In the genomic region with DNA sequence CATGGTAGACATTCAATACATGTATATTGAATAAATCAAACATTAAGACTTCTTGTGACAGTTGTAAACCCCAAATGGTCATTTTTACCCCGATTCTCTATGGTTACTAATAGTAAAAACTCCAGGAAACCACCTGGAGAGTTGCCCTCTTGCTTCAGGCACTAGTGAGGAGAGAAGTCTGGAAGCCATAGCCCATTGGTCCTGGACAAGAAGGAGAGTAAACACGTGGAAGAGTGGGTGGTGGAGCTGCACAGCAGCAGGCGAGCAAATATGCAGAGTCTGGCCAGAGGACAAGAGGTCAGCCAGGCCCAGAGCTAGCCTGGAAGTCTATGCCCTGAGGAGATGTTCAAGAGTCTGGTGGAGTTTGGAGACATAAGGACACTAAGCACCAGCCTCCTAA, we compare ENCODE assay signal across 16 cellular contexts. TPM values are rescaled to one million over a fixed set of nuclear protein-coding genes. Genes with fewer than 3 reads are reported as not detected.
DNase-seq lines count a peak whose midpoint lies in the region; ATAC-seq, FAIRE-seq and TF ChIP-seq lines count a peak whose summit lies in the region.
"Had no signal": no experiment of that assay in that cellular context is flagged by ENCODE, and none has a peak within 500 bp of the region (broad histone marks: within the 10 kb centered on the region; RNA-seq: fewer than 3 reads in every experiment).

No MANE protein-coding gene starts in this region.

- H3K27ac ChIP-seq in Panc1 (ENCODE audit: low read length) (peak overlapping the region; percentile 5; the same call in 1 of the 2 replicates), pancreas (no peak overlapping the region)

- CTCF ChIA-PET in Panc1 (lab: Charles Lee) = no interaction called here

- WGBS in pancreas, 2 donors = 11 to 12% methylated on average over 3 of the region's 3 CpGs

- DNase-seq in AG09319 (ENCODE audit: extremely low read depth, low read depth) (peak; percentile 76), Panc1 (ENCODE audit: low read depth, low spot score) (no peak), fibroblast of villous mesenchyme (ENCODE audit: low read depth) (peak; percentile 79), pancreas (peak in 3 of 6 donors; percentile 10 to 61 (median 15)), KG1 (lab: John Stamatoyannopoulos, UW) (no peak), RKO (ENCODE audit: low spot score) (no peak)
- no peak for DNase-seq in stimulated activated CD4-positive, alpha-beta T cell treated with anti-CD3 and anti-CD28 coated beads, Interleukin-2, amount 100 ng/mL, for 48 hours
- DNase-seq: activated CD4-positive, alpha-beta T cell treated with anti-CD3 and anti-CD28 coated beads, Interleukin-2, amount 50 U/mL, for 4 hours; activated naive CD4-positive, alpha-beta T cell treated with anti-CD3 and anti-CD28 coated beads for 36 hours; endodermal cell; GOT3; MV-4-11; nucleus accumbens; T-cell had no signal

- in situ Hi-C loops in Panc1 (cut with HindIII; ENCODE audit: low pct_unique_long_range_greater_than_20kb, low sequenced_read_pairs) = no loop called here

- H3K4me1 ChIP-seq in Panc1 (ENCODE audit: control insufficient read depth, insufficient read depth, low read length) (peaks cover 14% of the 10 kb centered on the region), pancreas (peaks cover 0 to 21% (median 18%) of the 10 kb centered on the region in 3 donors)

- H3K27me3 ChIP-seq in Panc1 (ENCODE audit: control insufficient read depth, insufficient read depth, low read length) = peaks cover 3% of the 10 kb centered on the region; the same call in 1 of the 2 replicates
- H3K27me3 ChIP-seq in pancreas = no peaks in the 10 kb centered on the region

- ATAC-seq in Panc1 (peak; percentile 50; the same call in 1 of the 2 replicates), pancreas (peak in 3 of 4 donors; percentile 40 to 89 (median 75)), HG03097 (IDR thresholded peaks at IDR 0.05; ENCODE audit: low FRiP score, unreplicated experiment) (no peak)
- ATAC-seq: T-cell had no signal

- no peak overlapping the region for H3K4me3 ChIP-seq in Panc1 (ENCODE audit: low read depth in 2 of 2, low read length in 2 of 2)
- no peak overlapping the region for H3K4me3 ChIP-seq in fibroblast of villous mesenchyme (ENCODE audit: low read depth, low read length)
- no peak overlapping the region for H3K4me3 ChIP-seq in pancreas

- no TSS peak for BruUV-seq in Panc1 (replicated peaks; lab: Mats Ljungman, UMichigan)

- no peak for FAIRE-seq in pancreas (lab: Jason Lieb, UNC)
- FAIRE-seq: urothelium cell line had no signal

- TF ChIP-seq CTCF in AG09319 (IDR thresholded peaks at IDR 0.05; ENCODE audit: low read depth, low read length) (no peak), Panc1 (IDR thresholded peaks at IDR 0.05) (no peak), fibroblast of villous mesenchyme (IDR thresholded peaks at IDR 0.05; ENCODE audit: insufficient read depth, low read depth, low read length) (no peak), pancreas (IDR thresholded peaks at IDR 0.05) (no peak)

- H3K9me3 ChIP-seq in Panc1 (ENCODE audit: control insufficient read depth, insufficient read depth, low read depth, low read length) (no peaks in the 10 kb centered on the region), pancreas (no peaks in the 10 kb centered on the region)

- POLR2A ChIA-PET in Panc1 (lab: Charles Lee) = no interaction called here

- H3K36me3 ChIP-seq in Panc1 (ENCODE audit: control insufficient read depth, insufficient read depth, low read length) (no peaks in the 10 kb centered on the region), pancreas (no peaks in the 10 kb centered on the region)

- intact Hi-C loops in Panc1 (cut with micrococcal nuclease; ENCODE audit: unreplicated experiment) = no loop called here
- intact Hi-C loops in pancreas (cut with DNase I) = no loop called here

RNA-seq across cellular contexts. Expression of gene DCHS1, which starts 17.7 kb away (rescaled TPM):
- total RNA-seq in Panc1 (2021; ENCODE audit: unreplicated experiment) = 2.2 TPM
- polyA plus RNA-seq in Panc1 (2012; ENCODE audit: insufficient read length) = 2.8 TPM
- 33.7 and 63.8 TPM in 2 replicates for total RNA-seq in fibroblast of villous mesenchyme
- total RNA-seq in pancreas = 1 to 10 TPM; 2.3 to 4.1 (median 3.3) TPM
- polyA plus RNA-seq in pancreas = 1 to 10 TPM; 4.0 to 4.8 TPM

RNA-seq across cellular contexts. Expression of gene TPP1, which starts 18.6 kb away (rescaled TPM):
- total RNA-seq in Panc1 (2021; ENCODE audit: unreplicated experiment) = 200 TPM
- 200 TPM for polyA plus RNA-seq in Panc1 (2012; ENCODE audit: insufficient read length)
- 98.4 and 110 TPM in 2 replicates for total RNA-seq in fibroblast of villous mesenchyme
- total RNA-seq in pancreas = 10 to 100 TPM; 19.6 to 88.6 (median 24.6) TPM
- polyA plus RNA-seq in pancreas = 10 to 100 TPM; 21.0 to 33.0 TPM

RNA-seq across cellular contexts. Expression of gene TAF10, which starts 25.9 kb away (rescaled TPM):
- total RNA-seq in Panc1 (2021; ENCODE audit: unreplicated experiment) (387 TPM), fibroblast of villous mesenchyme (28.0 and 28.9 TPM in 2 replicates), pancreas (10 to 100 TPM; 53.5 to 96.7 (median 75.6) TPM)
- 549 TPM for polyA plus RNA-seq in Panc1 (2012; ENCODE audit: insufficient read length)
- polyA plus RNA-seq in pancreas = 100 to 1,000 TPM; 116 TPM

RNA-seq across cellular contexts. Expression of gene ILK, which starts 34.3 kb away (rescaled TPM):
- 204 TPM for total RNA-seq in Panc1 (2021; ENCODE audit: unreplicated experiment)
- polyA plus RNA-seq in Panc1 (2012; ENCODE audit: insufficient read length) = 463 TPM
- 298 and 323 TPM in 2 replicates for total RNA-seq in fibroblast of villous mesenchyme
- total RNA-seq in pancreas = 10 to 100 TPM; 47.9 to 90.0 (median 67.4) TPM
- polyA plus RNA-seq in pancreas = 100 to 1,000 TPM in 1 of 2 donors, 10 to 100 TPM in 1; 98.5 to 137 TPM

RNA-seq across cellular contexts. Expression of gene RRP8, which starts 34.5 kb away (rescaled TPM):
- 23.1 TPM for total RNA-seq in Panc1 (2021; ENCODE audit: unreplicated experiment)
- polyA plus RNA-seq in Panc1 (2012; ENCODE audit: insufficient read length) = 15.3 TPM
- total RNA-seq in fibroblast of villous mesenchyme = 8.7 and 13.4 TPM in 2 replicates
- total RNA-seq in pancreas = 10 to 100 TPM in 2 of 6 donors, 1 to 10 TPM in 4; 6.3 to 15.0 (median 8.7) TPM
- polyA plus RNA-seq in pancreas = 10 to 100 TPM; 16.6 to 25.0 TPM

Comparison
In these comparisons a context has a peak if more than half of its experiments do, and no peak if none do; other contexts are left out.
1. DNase-seq: peak in AG09319 (single experiment) and fibroblast of villous mesenchyme (single experiment); none in Panc1 (single experiment), KG1 (single experiment), RKO (single experiment) and stimulated activated CD4-positive, alpha-beta T cell treated with anti-CD3 and anti-CD28 coated beads, Interleukin-2, amount 100 ng/mL, for 48 hours (0 of 2).